ENCODE assay signal across 2 cellular contexts in the genomic region with DNA sequence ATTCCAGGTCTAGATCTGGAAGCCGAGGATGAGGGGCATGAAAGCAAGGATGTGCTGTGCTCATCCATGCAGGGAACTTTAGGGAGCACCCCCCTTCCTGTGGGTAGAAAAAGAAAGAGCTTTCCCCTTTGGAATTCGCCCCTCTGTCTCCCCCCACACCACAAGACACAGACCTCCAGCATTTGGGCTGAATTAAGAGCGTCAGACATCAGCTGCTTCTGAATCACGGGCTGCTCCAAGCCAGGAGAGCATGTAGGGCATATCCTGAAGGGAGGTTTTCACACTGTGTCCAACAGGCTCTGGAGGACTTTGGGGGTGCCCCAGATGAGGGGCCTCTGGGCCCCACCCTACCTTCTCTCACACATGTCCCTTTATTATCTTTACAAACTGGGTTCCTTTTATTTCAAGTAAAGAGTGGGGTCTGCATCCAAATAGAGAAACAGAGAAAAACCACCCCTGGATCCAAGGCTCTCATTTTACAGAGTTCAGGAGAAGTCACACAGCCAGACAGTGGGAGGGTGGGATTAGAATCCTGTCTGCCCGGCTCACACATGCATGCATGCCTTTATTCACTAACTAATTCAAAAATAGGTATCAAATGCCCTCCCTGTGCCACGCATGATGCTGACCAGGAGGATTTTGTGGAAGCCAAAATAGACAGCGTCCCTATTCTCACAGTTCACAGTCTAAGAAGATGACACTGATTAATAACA.
TF ChIP-seq lines count a peak whose summit lies in the region.

No MANE protein-coding gene starts in this region.

TF ChIP-seq in IMR-90, 13 proteins besides CTCF, POLR2A, EP300 and RAD21:
- no peak for TF ChIP-seq RFX5 (IDR thresholded peaks at IDR 0.05; ENCODE audit: low read depth, low read length)
- TF ChIP-seq SMC3 (IDR thresholded peaks at IDR 0.05; ENCODE audit: low read depth, low read length): no peak
- TF ChIP-seq NFE2L2 (IDR thresholded peaks at IDR 0.05; ENCODE audit: low read depth, low read length): no peak
- TF ChIP-seq RCOR1 (IDR thresholded peaks at IDR 0.05; ENCODE audit: insufficient replicate concordance, low read length): no peak
- no peak for TF ChIP-seq BHLHE40 (IDR thresholded peaks at IDR 0.05; ENCODE audit: low read depth, low read length)
- no peak for TF ChIP-seq CEBPB (IDR thresholded peaks at IDR 0.05; ENCODE audit: low read depth, low read length)
- no peak for TF ChIP-seq CHD1 (IDR thresholded peaks at IDR 0.05; ENCODE audit: low read depth, low read length)
- TF ChIP-seq MAFK (IDR thresholded peaks at IDR 0.05; ENCODE audit: low read depth, low read length): no peak
- TF ChIP-seq, protein P1, sequence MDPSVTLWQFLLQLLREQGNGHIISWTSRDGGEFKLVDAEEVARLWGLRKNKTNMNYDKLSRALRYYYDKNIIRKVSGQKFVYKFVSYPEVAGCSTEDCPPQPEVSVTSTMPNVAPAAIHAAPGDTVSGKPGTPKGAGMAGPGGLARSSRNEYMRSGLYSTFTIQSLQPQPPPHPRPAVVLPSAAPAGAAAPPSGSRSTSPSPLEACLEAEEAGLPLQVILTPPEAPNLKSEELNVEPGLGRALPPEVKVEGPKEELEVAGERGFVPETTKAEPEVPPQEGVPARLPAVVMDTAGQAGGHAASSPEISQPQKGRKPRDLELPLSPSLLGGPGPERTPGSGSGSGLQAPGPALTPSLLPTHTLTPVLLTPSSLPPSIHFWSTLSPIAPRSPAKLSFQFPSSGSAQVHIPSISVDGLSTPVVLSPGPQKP (IDR thresholded peaks at IDR 0.05; ENCODE audit: borderline replicate concordance, low read depth, low read length): no peak
- no peak for TF ChIP-seq FOS (IDR thresholded peaks at IDR 0.05; ENCODE audit: low read depth, low read length)
- no peak for TF ChIP-seq MAZ (IDR thresholded peaks at IDR 0.05; ENCODE audit: borderline replicate concordance, low read depth, low read length)
- TF ChIP-seq MXI1 (IDR thresholded peaks at IDR 0.05; ENCODE audit: borderline replicate concordance, low read depth, low read length): no peak
- TF ChIP-seq, protein P2, sequence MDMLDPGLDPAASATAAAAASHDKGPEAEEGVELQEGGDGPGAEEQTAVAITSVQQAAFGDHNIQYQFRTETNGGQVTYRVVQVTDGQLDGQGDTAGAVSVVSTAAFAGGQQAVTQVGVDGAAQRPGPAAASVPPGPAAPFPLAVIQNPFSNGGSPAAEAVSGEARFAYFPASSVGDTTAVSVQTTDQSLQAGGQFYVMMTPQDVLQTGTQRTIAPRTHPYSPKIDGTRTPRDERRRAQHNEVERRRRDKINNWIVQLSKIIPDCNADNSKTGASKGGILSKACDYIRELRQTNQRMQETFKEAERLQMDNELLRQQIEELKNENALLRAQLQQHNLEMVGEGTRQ (IDR thresholded peaks at IDR 0.05; ENCODE audit: low read depth, low read length): no peak

TF ChIP-seq in GM23338, 12 proteins besides CTCF, POLR2A, EP300 and RAD21:
- TF ChIP-seq EZH2 (IDR thresholded peaks at IDR 0.05; ENCODE audit: low read depth, unreplicated experiment) (no peak), STAT1 (IDR thresholded peaks at IDR 0.05; ENCODE audit: unreplicated experiment) (no peak), EZH2phosphoT487 (IDR thresholded peaks at IDR 0.05; ENCODE audit: unreplicated experiment) (no peak), ZNF331 (CRISPR knock-in tag; IDR thresholded peaks at IDR 0.05; ENCODE audit: low read depth) (no peak), ZNF114 (CRISPR knock-in tag; IDR thresholded peaks at IDR 0.05) (no peak), NANOG (IDR thresholded peaks at IDR 0.05; ENCODE audit: borderline replicate concordance) (no peak), JUNB (IDR thresholded peaks at IDR 0.05; ENCODE audit: unreplicated experiment) (no peak), CREB1 (CRISPR knock-in tag; IDR thresholded peaks at IDR 0.05; ENCODE audit: low read depth) (no peak), POLR2AphosphoS5 (IDR thresholded peaks at IDR 0.05; ENCODE audit: low read depth) (no peak)
- TF ChIP-seq, protein P3, sequence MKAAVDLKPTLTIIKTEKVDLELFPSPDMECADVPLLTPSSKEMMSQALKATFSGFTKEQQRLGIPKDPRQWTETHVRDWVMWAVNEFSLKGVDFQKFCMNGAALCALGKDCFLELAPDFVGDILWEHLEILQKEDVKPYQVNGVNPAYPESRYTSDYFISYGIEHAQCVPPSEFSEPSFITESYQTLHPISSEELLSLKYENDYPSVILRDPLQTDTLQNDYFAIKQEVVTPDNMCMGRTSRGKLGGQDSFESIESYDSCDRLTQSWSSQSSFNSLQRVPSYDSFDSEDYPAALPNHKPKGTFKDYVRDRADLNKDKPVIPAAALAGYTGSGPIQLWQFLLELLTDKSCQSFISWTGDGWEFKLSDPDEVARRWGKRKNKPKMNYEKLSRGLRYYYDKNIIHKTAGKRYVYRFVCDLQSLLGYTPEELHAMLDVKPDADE (IDR thresholded peaks at IDR 0.05): no peak
- TF ChIP-seq, protein P4, sequence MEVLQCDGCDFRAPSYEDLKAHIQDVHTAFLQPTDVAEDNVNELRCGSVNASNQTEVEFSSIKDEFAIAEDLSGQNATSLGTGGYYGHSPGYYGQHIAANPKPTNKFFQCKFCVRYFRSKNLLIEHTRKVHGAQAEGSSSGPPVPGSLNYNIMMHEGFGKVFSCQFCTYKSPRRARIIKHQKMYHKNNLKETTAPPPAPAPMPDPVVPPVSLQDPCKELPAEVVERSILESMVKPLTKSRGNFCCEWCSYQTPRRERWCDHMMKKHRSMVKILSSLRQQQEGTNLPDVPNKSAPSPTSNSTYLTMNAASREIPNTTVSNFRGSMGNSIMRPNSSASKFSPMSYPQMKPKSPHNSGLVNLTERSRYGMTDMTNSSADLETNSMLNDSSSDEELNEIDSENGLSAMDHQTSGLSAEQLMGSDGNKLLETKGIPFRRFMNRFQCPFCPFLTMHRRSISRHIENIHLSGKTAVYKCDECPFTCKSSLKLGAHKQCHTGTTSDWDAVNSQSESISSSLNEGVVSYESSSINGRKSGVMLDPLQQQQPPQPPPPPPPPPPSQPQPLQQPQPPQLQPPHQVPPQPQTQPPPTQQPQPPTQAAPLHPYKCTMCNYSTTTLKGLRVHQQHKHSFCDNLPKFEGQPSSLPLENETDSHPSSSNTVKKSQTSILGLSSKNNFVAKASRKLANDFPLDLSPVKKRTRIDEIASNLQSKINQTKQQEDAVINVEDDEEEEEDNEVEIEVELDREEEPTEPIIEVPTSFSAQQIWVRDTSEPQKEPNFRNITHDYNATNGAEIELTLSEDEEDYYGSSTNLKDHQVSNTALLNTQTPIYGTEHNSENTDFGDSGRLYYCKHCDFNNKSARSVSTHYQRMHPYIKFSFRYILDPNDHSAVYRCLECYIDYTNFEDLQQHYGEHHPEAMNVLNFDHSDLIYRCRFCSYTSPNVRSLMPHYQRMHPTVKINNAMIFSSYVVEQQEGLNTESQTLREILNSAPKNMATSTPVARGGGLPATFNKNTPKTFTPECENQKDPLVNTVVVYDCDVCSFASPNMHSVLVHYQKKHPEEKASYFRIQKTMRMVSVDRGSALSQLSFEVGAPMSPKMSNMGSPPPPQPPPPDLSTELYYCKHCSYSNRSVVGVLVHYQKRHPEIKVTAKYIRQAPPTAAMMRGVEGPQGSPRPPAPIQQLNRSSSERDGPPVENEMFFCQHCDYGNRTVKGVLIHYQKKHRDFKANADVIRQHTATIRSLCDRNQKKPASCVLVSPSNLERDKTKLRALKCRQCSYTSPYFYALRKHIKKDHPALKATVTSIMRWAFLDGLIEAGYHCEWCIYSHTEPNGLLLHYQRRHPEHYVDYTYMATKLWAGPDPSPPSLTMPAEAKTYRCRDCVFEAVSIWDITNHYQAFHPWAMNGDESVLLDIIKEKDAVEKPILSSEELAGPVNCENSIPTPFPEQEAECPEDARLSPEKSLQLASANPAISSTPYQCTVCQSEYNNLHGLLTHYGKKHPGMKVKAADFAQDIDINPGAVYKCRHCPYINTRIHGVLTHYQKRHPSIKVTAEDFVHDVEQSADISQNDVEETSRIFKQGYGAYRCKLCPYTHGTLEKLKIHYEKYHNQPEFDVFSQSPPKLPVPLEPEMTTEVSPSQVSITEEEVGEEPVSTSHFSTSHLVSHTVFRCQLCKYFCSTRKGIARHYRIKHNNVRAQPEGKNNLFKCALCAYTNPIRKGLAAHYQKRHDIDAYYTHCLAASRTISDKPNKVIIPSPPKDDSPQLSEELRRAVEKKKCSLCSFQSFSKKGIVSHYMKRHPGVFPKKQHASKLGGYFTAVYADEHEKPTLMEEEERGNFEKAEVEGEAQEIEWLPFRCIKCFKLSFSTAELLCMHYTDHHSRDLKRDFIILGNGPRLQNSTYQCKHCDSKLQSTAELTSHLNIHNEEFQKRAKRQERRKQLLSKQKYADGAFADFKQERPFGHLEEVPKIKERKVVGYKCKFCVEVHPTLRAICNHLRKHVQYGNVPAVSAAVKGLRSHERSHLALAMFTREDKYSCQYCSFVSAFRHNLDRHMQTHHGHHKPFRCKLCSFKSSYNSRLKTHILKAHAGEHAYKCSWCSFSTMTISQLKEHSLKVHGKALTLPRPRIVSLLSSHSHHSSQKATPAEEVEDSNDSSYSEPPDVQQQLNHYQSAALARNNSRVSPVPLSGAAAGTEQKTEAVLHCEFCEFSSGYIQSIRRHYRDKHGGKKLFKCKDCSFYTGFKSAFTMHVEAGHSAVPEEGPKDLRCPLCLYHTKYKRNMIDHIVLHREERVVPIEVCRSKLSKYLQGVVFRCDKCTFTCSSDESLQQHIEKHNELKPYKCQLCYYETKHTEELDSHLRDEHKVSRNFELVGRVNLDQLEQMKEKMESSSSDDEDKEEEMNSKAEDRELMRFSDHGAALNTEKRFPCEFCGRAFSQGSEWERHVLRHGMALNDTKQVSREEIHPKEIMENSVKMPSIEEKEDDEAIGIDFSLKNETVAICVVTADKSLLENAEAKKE (CRISPR knock-in tag; IDR thresholded peaks at IDR 0.05): no peak
- TF ChIP-seq, protein P5, sequence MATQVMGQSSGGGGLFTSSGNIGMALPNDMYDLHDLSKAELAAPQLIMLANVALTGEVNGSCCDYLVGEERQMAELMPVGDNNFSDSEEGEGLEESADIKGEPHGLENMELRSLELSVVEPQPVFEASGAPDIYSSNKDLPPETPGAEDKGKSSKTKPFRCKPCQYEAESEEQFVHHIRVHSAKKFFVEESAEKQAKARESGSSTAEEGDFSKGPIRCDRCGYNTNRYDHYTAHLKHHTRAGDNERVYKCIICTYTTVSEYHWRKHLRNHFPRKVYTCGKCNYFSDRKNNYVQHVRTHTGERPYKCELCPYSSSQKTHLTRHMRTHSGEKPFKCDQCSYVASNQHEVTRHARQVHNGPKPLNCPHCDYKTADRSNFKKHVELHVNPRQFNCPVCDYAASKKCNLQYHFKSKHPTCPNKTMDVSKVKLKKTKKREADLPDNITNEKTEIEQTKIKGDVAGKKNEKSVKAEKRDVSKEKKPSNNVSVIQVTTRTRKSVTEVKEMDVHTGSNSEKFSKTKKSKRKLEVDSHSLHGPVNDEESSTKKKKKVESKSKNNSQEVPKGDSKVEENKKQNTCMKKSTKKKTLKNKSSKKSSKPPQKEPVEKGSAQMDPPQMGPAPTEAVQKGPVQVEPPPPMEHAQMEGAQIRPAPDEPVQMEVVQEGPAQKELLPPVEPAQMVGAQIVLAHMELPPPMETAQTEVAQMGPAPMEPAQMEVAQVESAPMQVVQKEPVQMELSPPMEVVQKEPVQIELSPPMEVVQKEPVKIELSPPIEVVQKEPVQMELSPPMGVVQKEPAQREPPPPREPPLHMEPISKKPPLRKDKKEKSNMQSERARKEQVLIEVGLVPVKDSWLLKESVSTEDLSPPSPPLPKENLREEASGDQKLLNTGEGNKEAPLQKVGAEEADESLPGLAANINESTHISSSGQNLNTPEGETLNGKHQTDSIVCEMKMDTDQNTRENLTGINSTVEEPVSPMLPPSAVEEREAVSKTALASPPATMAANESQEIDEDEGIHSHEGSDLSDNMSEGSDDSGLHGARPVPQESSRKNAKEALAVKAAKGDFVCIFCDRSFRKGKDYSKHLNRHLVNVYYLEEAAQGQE (IDR thresholded peaks at IDR 0.05; ENCODE audit: unreplicated experiment): no peak
